Comparison of ENCODE assay signal across 8 cellular contexts in the genomic region with DNA sequence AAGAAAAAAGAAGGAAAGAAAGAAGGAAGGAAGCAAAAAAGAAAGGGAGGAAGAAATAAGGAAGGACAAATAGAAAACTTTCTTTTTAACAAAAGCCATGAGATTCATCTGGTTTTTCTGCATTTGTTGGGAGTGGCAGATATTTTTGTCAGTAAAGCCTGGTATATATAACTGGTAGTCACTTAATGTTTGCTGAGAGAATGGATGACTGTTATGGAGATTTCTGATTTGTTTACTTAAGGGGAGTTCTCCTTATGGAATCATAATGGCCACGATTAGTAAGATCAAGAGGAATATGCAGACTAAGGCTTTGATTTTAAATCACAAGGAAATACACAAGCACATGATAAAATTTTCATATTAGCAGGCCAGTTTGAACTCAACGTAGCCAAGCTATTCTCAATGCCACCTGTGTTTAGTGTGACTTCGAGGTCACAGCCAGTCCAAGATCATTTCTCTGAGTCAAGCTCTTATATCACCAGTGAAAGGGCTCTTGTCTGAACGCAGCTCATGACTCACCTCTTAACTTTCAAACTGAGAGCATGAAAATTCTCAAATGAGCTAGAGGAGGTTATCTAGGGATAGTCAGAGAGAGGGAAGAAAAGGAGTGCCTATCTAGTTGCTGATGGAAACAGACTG.
A peak's percentile ranks its signal among the peaks of the same experiment; 100 is the strongest.
DNase-seq lines count a peak whose midpoint lies in the region; ATAC-seq and TF ChIP-seq lines count a peak whose summit lies in the region.

No MANE protein-coding gene starts in this region.

- H3K27ac ChIP-seq in GM23248: peak overlapping the region; percentile 12; the same call in 1 of the 2 replicates
- H3K27ac ChIP-seq in SK-N-SH (ENCODE audit: low read depth in 2 of 2, low read length in 1 of 2): peak overlapping the region; percentile 75 to 91
- no peak overlapping the region for H3K27ac ChIP-seq in naive thymus-derived CD4-positive, alpha-beta T cell (ENCODE audit: low read depth, low read length)

- TF ChIP-seq RAD21 in SK-N-SH (IDR thresholded peaks at IDR 0.05; ENCODE audit: low read length): no peak

- ATAC-seq in naive thymus-derived CD4-positive, alpha-beta T cell: no peak
- ATAC-seq in GM21529 (IDR thresholded peaks at IDR 0.05; ENCODE audit: unreplicated experiment): no peak

- H3K27me3 ChIP-seq in GM23248 (replicated peaks; ENCODE audit: insufficient read depth) (peaks cover 7% of the 10 kb centered on the region), SK-N-SH (ENCODE audit: insufficient read depth) (no peaks in the 10 kb centered on the region)
- H3K27me3 ChIP-seq in naive thymus-derived CD4-positive, alpha-beta T cell (ENCODE audit: control insufficient read depth in 2 of 2, insufficient read depth in 2 of 2, low read length in 2 of 2): no peaks in the 10 kb centered on the region

- H3K9me2 ChIP-seq in GM23248 (ENCODE audit: insufficient read depth) (no peaks in the 10 kb centered on the region), SK-N-SH (no peaks in the 10 kb centered on the region)

- 24% methylated on average over 4 of the region's 4 CpGs for WGBS in GM23248 (ENCODE audit: low coverage in 1 of 2, low lambda C conversion rate in 2 of 2, missing lambda C conversion rate in 2 of 2), 2 experiments
- WGBS in SK-N-SH (ENCODE audit: low lambda C conversion rate): 25% methylated on average over 4 of the region's 4 CpGs

- in situ Hi-C loops in ACHN (cut with HindIII; ENCODE audit: low pct_ligation_motif_present, low pct_unique_long_range_greater_than_20kb, low sequenced_read_pairs) (no loop called here), GM23248 (cut with MboI) (no loop called here)

- TF ChIP-seq CTCF in SK-N-SH (IDR thresholded peaks at IDR 0.05): no peak

- peak overlapping the region; percentile 8 for H3K4me2 ChIP-seq in GM23248 (ENCODE audit: unreplicated experiment)
- peak overlapping the region; percentile 53; the same call in 1 of the 2 replicates for H3K4me2 ChIP-seq in SK-N-SH

- no peak overlapping the region for H3K9ac ChIP-seq in GM23248
- no peak overlapping the region for H3K9ac ChIP-seq in SK-N-SH

- H2AFZ ChIP-seq in GM23248 (no peak overlapping the region), SK-N-SH (ENCODE audit: low read depth) (no peak overlapping the region)

- intact Hi-C loops in naive thymus-derived CD4-positive, alpha-beta T cell (cut with micrococcal nuclease): no loop called here

- no peaks in the 10 kb centered on the region for H3K79me2 ChIP-seq in GM23248 (ENCODE audit: insufficient read depth)
- no peaks in the 10 kb centered on the region for H3K79me2 ChIP-seq in SK-N-SH (ENCODE audit: insufficient read depth)

- POLR2A ChIA-PET in SK-N-SH (lab: Yijun Ruan, JAX): no interaction called here
- POLR2A ChIA-PET in naive thymus-derived CD4-positive, alpha-beta T cell (lab: Charles Lee): no interaction called here

- no peak overlapping the region for H3K4me3 ChIP-seq in GM23248
- H3K4me3 ChIP-seq in SK-N-SH (ENCODE audit: low read depth in 2 of 2, low read length in 1 of 2): no peak overlapping the region
- H3K4me3 ChIP-seq in naive thymus-derived CD4-positive, alpha-beta T cell (ENCODE audit: low read length): no peak overlapping the region

- CTCF ChIA-PET in SK-N-SH (lab: Yijun Ruan, JAX): interaction anchor here (1.6 kb wide), 1 partner anchor 151 kb away, joined by 4 read pairs; no protein-coding TSS in a partner anchor
- CTCF ChIA-PET in naive thymus-derived CD4-positive, alpha-beta T cell (lab: Charles Lee): no interaction called here

- TF ChIP-seq EP300 in SK-N-SH (IDR thresholded peaks at IDR 0.05; ENCODE audit: borderline replicate concordance in 1 of 2, low read depth in 1 of 2, low read length in 1 of 2): no peak

- H3K36me3 ChIP-seq in GM23248 (ENCODE audit: low read depth) (no peaks in the 10 kb centered on the region), SK-N-SH (replicated peaks in 1 of 2; ENCODE audit: control insufficient read depth in 1 of 2, insufficient read depth in 2 of 2, low read length in 1 of 2) (no peaks in the 10 kb centered on the region)
- H3K36me3 ChIP-seq in naive thymus-derived CD4-positive, alpha-beta T cell (ENCODE audit: control insufficient read depth in 2 of 3, insufficient read depth in 3 of 3, low read length in 3 of 3): no peaks in the 10 kb centered on the region

- H3K27me3 Mint-ChIP-seq in naive thymus-derived CD4-positive, alpha-beta T cell: peaks cover 0 to 10% (median 4%) of the 10 kb centered on the region in 5 donors

- H4K20me1 ChIP-seq in GM23248 (ENCODE audit: insufficient read depth): no peaks in the 10 kb centered on the region
- H4K20me1 ChIP-seq in SK-N-SH (ENCODE audit: insufficient read depth): no peaks in the 10 kb centered on the region

- no peak overlapping the region for H3K27ac Mint-ChIP-seq in naive thymus-derived CD4-positive, alpha-beta T cell

- H3K4me1 ChIP-seq in GM23248 (ENCODE audit: insufficient read depth) (peaks cover 14% of the 10 kb centered on the region), SK-N-SH (ENCODE audit: control insufficient read depth in 1 of 2, insufficient read depth in 2 of 2, low read depth in 1 of 2, low read length in 1 of 2) (peaks cover 13 to 43% of the 10 kb centered on the region in 2 experiments; a peak in 3 of 4 replicates)
- H3K4me1 ChIP-seq in naive thymus-derived CD4-positive, alpha-beta T cell (ENCODE audit: control insufficient read depth in 2 of 2, insufficient read depth in 2 of 2, low read length in 2 of 2): no peaks in the 10 kb centered on the region

- DNase-seq in ACHN (peak; percentile 30), GM23248 (peak; percentile 87), SK-N-SH (no peak), hepatic stellate cell (ENCODE audit: low spot score) (peak; percentile 52), ecto neural progenitor cell (ENCODE audit: low spot score) (no peak), iPS-NIHi11 (ENCODE audit: low spot score) (no peak)
- no peak for DNase-seq in naive thymus-derived CD4-positive, alpha-beta T cell

- peaks cover 0 to 1% (median 0%) of the 10 kb centered on the region in 11 donors for H3K9me3 Mint-ChIP-seq in naive thymus-derived CD4-positive, alpha-beta T cell

- H3K4me3 Mint-ChIP-seq in naive thymus-derived CD4-positive, alpha-beta T cell: no peak overlapping the region

- H3K9me3 ChIP-seq in GM23248 (ENCODE audit: low read depth) (no peaks in the 10 kb centered on the region), SK-N-SH (no peaks in the 10 kb centered on the region)
- no peaks in the 10 kb centered on the region for H3K9me3 ChIP-seq in naive thymus-derived CD4-positive, alpha-beta T cell (ENCODE audit: control insufficient read depth in 2 of 3, low read length in 3 of 3)

- H3F3A ChIP-seq in GM23248 (ENCODE audit: insufficient read depth) (peaks cover 16% of the 10 kb centered on the region), SK-N-SH (replicated peaks; ENCODE audit: insufficient read depth) (peaks cover 11% of the 10 kb centered on the region)

- H3K4me1 Mint-ChIP-seq in naive thymus-derived CD4-positive, alpha-beta T cell: peaks cover 0 to 4% (median 0%) of the 10 kb centered on the region in 7 donors

- no peaks in the 10 kb centered on the region for H3K36me3 Mint-ChIP-seq in naive thymus-derived CD4-positive, alpha-beta T cell

TF ChIP-seq in SK-N-SH, 30 proteins besides CTCF, POLR2A, EP300 and RAD21 (continues in another document):
- TF ChIP-seq RXRA (IDR thresholded peaks at IDR 0.05; ENCODE audit: borderline replicate concordance, low read depth): peak; percentile 91
- TF ChIP-seq PBX3 (IDR thresholded peaks at IDR 0.05): peak; percentile 70
- peak; percentile 74; the same call in 1 of the 2 replicates for TF ChIP-seq TCF12 (IDR thresholded peaks at IDR 0.05)
- TF ChIP-seq POLR2AphosphoS5 (IDR thresholded peaks at IDR 0.05; ENCODE audit: low read depth, low read length): peak; percentile 43; the same call in 1 of the 2 replicates
- no peak for TF ChIP-seq ZBTB33 (IDR thresholded peaks at IDR 0.05; ENCODE audit: borderline replicate concordance, low read depth)
- TF ChIP-seq NRF1 (IDR thresholded peaks at IDR 0.05; ENCODE audit: low read depth, low read length): no peak
- TF ChIP-seq SMC3 (IDR thresholded peaks at IDR 0.05; ENCODE audit: low read depth, low read length): no peak
- TF ChIP-seq MAX (IDR thresholded peaks at IDR 0.05; ENCODE audit: low read depth): 0 out of 2 replicates have a peak, but pooled peaks have one; percentile 21
- TF ChIP-seq FOSL2 (IDR thresholded peaks at IDR 0.05; ENCODE audit: borderline replicate concordance, low read depth): peak; percentile 83
- peak; percentile 80 for TF ChIP-seq JUND (IDR thresholded peaks at IDR 0.05)

Comparison
In these comparisons a context has a peak if more than half of its experiments do, and no peak if none do; other contexts are left out.
1. DNase-seq: peak in ACHN (single experiment), GM23248 (single experiment) and hepatic stellate cell (single experiment); none in SK-N-SH (single experiment), naive thymus-derived CD4-positive, alpha-beta T cell (0 of 9), ecto neural progenitor cell (single experiment) and iPS-NIHi11 (single experiment).